ENCODE assay signal across 13 cellular contexts in genomic region chr5:135210286-135211055, GRCh38.
DNase-seq lines count a peak whose midpoint lies in the region; ATAC-seq and TF ChIP-seq lines count a peak whose summit lies in the region.
"Had no signal": no experiment of that assay in that cellular context is flagged by ENCODE, and none has a peak within 500 bp of the region (broad histone marks: within the 10 kb centered on the region; RNA-seq: fewer than 3 reads in every experiment).

No MANE protein-coding gene starts in this region.

- TF ChIP-seq CTCF in sigmoid colon (IDR thresholded peaks at IDR 0.05) = no peak

- no peaks in the 10 kb centered on the region for H3K9me3 ChIP-seq in sigmoid colon
- H3K9me3 ChIP-seq: left ventricle myocardium inferior had no signal

- no peaks in the 10 kb centered on the region for H3K27me3 ChIP-seq in sigmoid colon

- TF ChIP-seq EP300 in sigmoid colon (IDR thresholded peaks at IDR 0.05) = no peak

- H3K4me1 ChIP-seq in sigmoid colon = peaks cover 0 to 49% (median 34%) of the 10 kb centered on the region in 4 donors
- H3K4me1 ChIP-seq: left ventricle myocardium inferior had no signal

- H3K4me3 ChIP-seq in sigmoid colon = no peak overlapping the region
- H3K4me3 ChIP-seq: left ventricle myocardium inferior had no signal

- WGBS in sigmoid colon, 2 donors = 88 to 91% methylated on average over 10 of the region's 10 CpGs

- no peaks in the 10 kb centered on the region for H3K36me3 ChIP-seq in sigmoid colon
- H3K36me3 ChIP-seq: left ventricle myocardium inferior had no signal

- peak overlapping the region; percentile 21 to 85 (median 46) for H3K27ac ChIP-seq in sigmoid colon
- H3K27ac ChIP-seq: left ventricle myocardium inferior had no signal

- no peak for ATAC-seq in GM21360 (IDR thresholded peaks at IDR 0.05; ENCODE audit: unreplicated experiment)
- ATAC-seq: naive thymus-derived CD8-positive, alpha-beta T cell; T-cell had no signal

- intact Hi-C loops in sigmoid colon (cut with DNase I) = loop anchor here (5.0 kb wide), 1 partner anchor 122 kb away; no protein-coding TSS in a partner anchor

- TF ChIP-seq POLR2A in sigmoid colon (IDR thresholded peaks at IDR 0.05) = no peak

- DNase-seq in Daoy (ENCODE audit: low read depth) (peak; percentile 87), amniotic epithelial cell (ENCODE audit: low read depth) (peak; percentile 68), iris pigment epithelial cell (ENCODE audit: low read depth) (peak; percentile 22), sigmoid colon (peak; percentile 50), NCI-H1694 treated with DMSO at 0.1 percent for 48 hours (lab: John Stamatoyannopoulos, UW) (no peak), NCI-H226 (no peak), pons (ENCODE audit: low spot score) (no peak)
- DNase-seq: activated CD4-positive, alpha-beta T cell treated with anti-CD3 and anti-CD28 coated beads, Interleukin-2, amount 50 U/mL, for 48 hours; left ventricle myocardium inferior; NCI-H187; T-cell had no signal

Comparison
In these comparisons a context has a peak if more than half of its experiments do, and no peak if none do; other contexts are left out.
1. DNase-seq: peak in Daoy (single experiment), amniotic epithelial cell (single experiment), iris pigment epithelial cell (single experiment) and sigmoid colon (single experiment); none in NCI-H1694 treated with DMSO at 0.1 percent for 48 hours (single experiment), NCI-H226 (single experiment) and pons (single experiment).